Comparison of ENCODE assay signal across 1 cellular context in genomic region chr14:104817930-104818713, GRCh38.
TF ChIP-seq lines count a peak whose summit lies in the region.

No MANE protein-coding gene starts in this region.

TF ChIP-seq in HEK293, 187 proteins besides CTCF, POLR2A, EP300 and RAD21 (continued from another document):
- no peak for TF ChIP-seq ZFP3 (tag by site-specific recombination; IDR thresholded peaks at IDR 0.05; ENCODE audit: low read depth)
- no peak for TF ChIP-seq MEIS1 (CRISPR knock-in tag; IDR thresholded peaks at IDR 0.05; ENCODE audit: borderline replicate concordance)
- TF ChIP-seq FEZF1 (tag by site-specific recombination; IDR thresholded peaks at IDR 0.05), result no peak
- peak; percentile 73 for TF ChIP-seq ZNF580 (tag by site-specific recombination; IDR thresholded peaks at IDR 0.05)
- no peak for TF ChIP-seq ZNF48 (tag by site-specific recombination; IDR thresholded peaks at IDR 0.05)
- TF ChIP-seq ZNF549 (tag by site-specific recombination; IDR thresholded peaks at IDR 0.05), result no peak
- no peak for TF ChIP-seq BCL11A (tag by site-specific recombination; IDR thresholded peaks at IDR 0.05; ENCODE audit: low read depth)
- no peak for TF ChIP-seq ZNF548 (tag by site-specific recombination; IDR thresholded peaks at IDR 0.05)
- no peak for TF ChIP-seq ZNF133 (tag by site-specific recombination; IDR thresholded peaks at IDR 0.05)
- TF ChIP-seq ZNF335 (tag by site-specific recombination; conservative IDR thresholded peaks at IDR 0.05), result no peak
- TF ChIP-seq TRIM28 (IDR thresholded peaks at IDR 0.05; ENCODE audit: borderline replicate concordance, low read length), result no peak
- TF ChIP-seq ZNF416 (tag by site-specific recombination; IDR thresholded peaks at IDR 0.05), result peak; percentile 99
- TF ChIP-seq ZBTB20 (tag by site-specific recombination; IDR thresholded peaks at IDR 0.05), result no peak
- TF ChIP-seq HOXC10 (CRISPR knock-in tag; IDR thresholded peaks at IDR 0.05), result no peak
- no peak for TF ChIP-seq ZNF114 (tag by site-specific recombination; IDR thresholded peaks at IDR 0.05)
- TF ChIP-seq ZNF274 (IDR thresholded peaks at IDR 0.05; ENCODE audit: low read length), result no peak
- no peak for TF ChIP-seq ZNF274 (tag by site-specific recombination; IDR thresholded peaks at IDR 0.05; ENCODE audit: borderline replicate concordance)
- TF ChIP-seq ZNF692 (tag by site-specific recombination; IDR thresholded peaks at IDR 0.05), result no peak
- peak; percentile 97 for TF ChIP-seq ZNF280D (tag by site-specific recombination; IDR thresholded peaks at IDR 0.05)
- no peak for TF ChIP-seq ZNF423 (tag by site-specific recombination; IDR thresholded peaks at IDR 0.05)
- TF ChIP-seq ZNF248 (tag by site-specific recombination; IDR thresholded peaks at IDR 0.05), result no peak
- no peak for TF ChIP-seq ZSCAN18 (tag by site-specific recombination; IDR thresholded peaks at IDR 0.05)
- TF ChIP-seq ZNF658 (tag by site-specific recombination; IDR thresholded peaks at IDR 0.05), result no peak
- no peak for TF ChIP-seq ZBTB44 (tag by site-specific recombination; IDR thresholded peaks at IDR 0.05)
- TF ChIP-seq ZNF530 (tag by site-specific recombination; IDR thresholded peaks at IDR 0.05; ENCODE audit: low read depth), result no peak
- TF ChIP-seq ZNF473 (tag by site-specific recombination; IDR thresholded peaks at IDR 0.05), result no peak
- TF ChIP-seq TCF7L2 (IDR thresholded peaks at IDR 0.05; ENCODE audit: borderline replicate concordance, low read depth, low read length), result no peak
- no peak for TF ChIP-seq ZNF19 (tag by site-specific recombination; IDR thresholded peaks at IDR 0.05; ENCODE audit: low read depth)
- no peak for TF ChIP-seq ZBTB8A (tag by site-specific recombination; IDR thresholded peaks at IDR 0.05)
- no peak for TF ChIP-seq ZNF239 (tag by site-specific recombination; IDR thresholded peaks at IDR 0.05)
- TF ChIP-seq ZNF610 (tag by site-specific recombination; IDR thresholded peaks at IDR 0.05; ENCODE audit: borderline replicate concordance), result no peak
- TF ChIP-seq ZIC2 (tag by site-specific recombination; IDR thresholded peaks at IDR 0.05), result no peak
- TF ChIP-seq ZNF843 (tag by site-specific recombination; IDR thresholded peaks at IDR 0.05), result no peak
- TF ChIP-seq ZNF362 (tag by site-specific recombination; IDR thresholded peaks at IDR 0.05), result no peak
- TF ChIP-seq ZNF514 (tag by site-specific recombination; IDR thresholded peaks at IDR 0.05), result no peak
- peak; percentile 65 for TF ChIP-seq KLF8 (tag by site-specific recombination; IDR thresholded peaks at IDR 0.05)
- peak; percentile 20; the same call in 1 of the 2 replicates for TF ChIP-seq ZNF184 (tag by site-specific recombination; IDR thresholded peaks at IDR 0.05)
- TF ChIP-seq ZNF10 (tag by site-specific recombination; IDR thresholded peaks at IDR 0.05), result no peak
- TF ChIP-seq REST (tag by site-specific recombination; IDR thresholded peaks at IDR 0.05), result no peak
- TF ChIP-seq ZNF777 (tag by site-specific recombination; IDR thresholded peaks at IDR 0.05; ENCODE audit: borderline replicate concordance), result no peak
- no peak for TF ChIP-seq SP3 (tag by site-specific recombination; IDR thresholded peaks at IDR 0.05)
